In genomic region chr17:67033613-67034012, GRCh38 we compare ENCODE assay signal across 6 cellular contexts. TPM values are rescaled to one million over a fixed set of nuclear protein-coding genes. Genes with fewer than 3 reads are reported as not detected.
"Had no signal": no experiment of that assay in that cellular context is flagged by ENCODE, and none has a peak within 500 bp of the region (broad histone marks: within the 10 kb centered on the region; RNA-seq: fewer than 3 reads in every experiment).

No MANE protein-coding gene starts in this region.

- H3K4me2 ChIP-seq: GM23338 had no signal

- ATAC-seq: GM23338 had no signal

- H2AFZ ChIP-seq: GM23338 had no signal

- DNase-seq: H9, HCEC 1CT, IMR-90 had no signal

- H3K4me3 ChIP-seq: GM23338 had no signal

RNA-seq across cellular contexts. Expression of gene CACNG1, which starts 10.7 kb away (rescaled TPM):
- total RNA-seq: GM23338, H1, H9, HT-29, IMR-90 had no signal
